Comparison of ENCODE assay signal across 2 cellular contexts in the genomic region with DNA sequence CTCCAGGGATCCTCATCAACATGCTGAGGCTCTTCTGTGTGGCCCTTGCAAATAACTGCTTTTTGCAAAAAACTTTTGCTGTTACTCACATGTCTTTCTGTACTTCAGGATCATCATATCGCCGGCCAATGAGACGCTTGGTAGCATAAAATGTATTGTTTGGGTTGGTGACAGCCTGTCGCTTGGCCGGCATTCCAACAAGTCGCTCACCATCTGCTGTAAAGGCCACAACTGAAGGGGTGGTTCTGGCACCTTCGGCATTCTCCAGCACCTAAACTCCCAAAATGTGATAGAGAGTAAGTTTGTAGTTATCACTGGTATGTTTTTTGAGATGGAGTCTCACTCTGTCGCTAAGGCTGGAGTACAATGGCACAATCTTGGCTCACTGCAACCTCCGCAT.
A peak's percentile ranks its signal among the peaks of the same experiment; 100 is the strongest.
TF ChIP-seq lines count a peak whose summit lies in the region.

No MANE protein-coding gene starts in this region.

TF ChIP-seq in HEK293, 187 proteins besides CTCF, POLR2A, EP300 and RAD21:
- TF ChIP-seq SCRT1 (tag by site-specific recombination; IDR thresholded peaks at IDR 0.05; ENCODE audit: borderline replicate concordance) (peak; percentile 82), ZNF19 (tag by site-specific recombination; IDR thresholded peaks at IDR 0.05; ENCODE audit: low read depth) (no peak), SCRT2 (tag by site-specific recombination; IDR thresholded peaks at IDR 0.05) (peak; percentile 90)
- TF ChIP-seq, protein P1, sequence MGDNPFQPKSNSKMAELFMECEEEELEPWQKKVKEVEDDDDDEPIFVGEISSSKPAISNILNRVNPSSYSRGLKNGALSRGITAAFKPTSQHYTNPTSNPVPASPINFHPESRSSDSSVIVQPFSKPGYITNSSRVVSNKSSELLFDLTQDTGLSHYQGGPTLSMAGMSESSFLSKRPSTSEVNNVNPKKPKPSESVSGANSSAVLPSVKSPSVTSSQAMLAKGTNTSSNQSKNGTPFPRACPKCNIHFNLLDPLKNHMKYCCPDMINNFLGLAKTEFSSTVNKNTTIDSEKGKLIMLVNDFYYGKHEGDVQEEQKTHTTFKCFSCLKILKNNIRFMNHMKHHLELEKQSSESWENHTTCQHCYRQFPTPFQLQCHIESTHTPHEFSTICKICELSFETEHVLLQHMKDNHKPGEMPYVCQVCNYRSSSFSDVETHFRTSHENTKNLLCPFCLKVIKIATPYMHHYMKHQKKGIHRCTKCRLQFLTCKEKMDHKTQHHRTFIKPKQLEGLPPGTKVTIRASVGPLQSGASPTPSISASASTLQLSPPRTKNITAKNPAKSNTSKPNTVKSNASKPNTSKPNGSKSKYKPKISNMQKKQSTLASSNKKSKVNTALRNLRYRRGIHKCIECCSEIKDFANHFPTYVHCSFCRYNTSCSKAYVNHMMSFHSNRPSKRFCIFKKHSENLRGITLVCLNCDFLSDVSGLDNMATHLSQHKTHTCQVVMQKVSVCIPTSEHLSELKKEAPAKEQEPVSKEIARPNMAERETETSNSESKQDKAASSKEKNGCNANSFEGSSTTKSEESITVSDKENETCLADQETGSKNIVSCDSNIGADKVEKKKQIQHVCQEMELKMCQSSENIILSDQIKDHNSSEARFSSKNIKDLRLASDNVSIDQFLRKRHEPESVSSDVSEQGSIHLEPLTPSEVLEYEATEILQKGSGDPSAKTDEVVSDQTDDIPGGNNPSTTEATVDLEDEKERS (tag by site-specific recombination; IDR thresholded peaks at IDR 0.05): no peak

TF ChIP-seq in GM12878, 131 proteins besides CTCF, POLR2A, EP300 and RAD21:
- TF ChIP-seq, protein P2, sequence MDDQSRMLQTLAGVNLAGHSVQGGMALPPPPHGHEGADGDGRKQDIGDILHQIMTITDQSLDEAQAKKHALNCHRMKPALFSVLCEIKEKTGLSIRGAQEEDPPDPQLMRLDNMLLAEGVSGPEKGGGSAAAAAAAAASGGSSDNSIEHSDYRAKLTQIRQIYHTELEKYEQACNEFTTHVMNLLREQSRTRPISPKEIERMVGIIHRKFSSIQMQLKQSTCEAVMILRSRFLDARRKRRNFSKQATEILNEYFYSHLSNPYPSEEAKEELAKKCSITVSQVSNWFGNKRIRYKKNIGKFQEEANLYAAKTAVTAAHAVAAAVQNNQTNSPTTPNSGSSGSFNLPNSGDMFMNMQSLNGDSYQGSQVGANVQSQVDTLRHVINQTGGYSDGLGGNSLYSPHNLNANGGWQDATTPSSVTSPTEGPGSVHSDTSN (IDR thresholded peaks at IDR 0.05; ENCODE audit: insufficient replicate concordance, low read depth, low read length): no peak
- TF ChIP-seq RUNX3 (IDR thresholded peaks at IDR 0.05; ENCODE audit: low read length) (no peak), YBX1 (IDR thresholded peaks at IDR 0.05) (no peak), MTA2 (IDR thresholded peaks at IDR 0.05; ENCODE audit: low read depth) (no peak), BHLHE40 (IDR thresholded peaks at IDR 0.05; ENCODE audit: borderline replicate concordance in 1 of 2, low read depth in 2 of 2, low read length in 1 of 2) (no peak), ZNF384 (IDR thresholded peaks at IDR 0.05; ENCODE audit: borderline replicate concordance, low read depth, low read length) (no peak), RAD51 (IDR thresholded peaks at IDR 0.05) (no peak), TCF12 (IDR thresholded peaks at IDR 0.05; ENCODE audit: low read depth, low read length) (no peak), TAF1 (IDR thresholded peaks at IDR 0.05; ENCODE audit: borderline replicate concordance, low read depth, low read length) (no peak), SP1 (IDR thresholded peaks at IDR 0.05; ENCODE audit: low read depth, low read length) (no peak)
- TF ChIP-seq, protein P3, sequence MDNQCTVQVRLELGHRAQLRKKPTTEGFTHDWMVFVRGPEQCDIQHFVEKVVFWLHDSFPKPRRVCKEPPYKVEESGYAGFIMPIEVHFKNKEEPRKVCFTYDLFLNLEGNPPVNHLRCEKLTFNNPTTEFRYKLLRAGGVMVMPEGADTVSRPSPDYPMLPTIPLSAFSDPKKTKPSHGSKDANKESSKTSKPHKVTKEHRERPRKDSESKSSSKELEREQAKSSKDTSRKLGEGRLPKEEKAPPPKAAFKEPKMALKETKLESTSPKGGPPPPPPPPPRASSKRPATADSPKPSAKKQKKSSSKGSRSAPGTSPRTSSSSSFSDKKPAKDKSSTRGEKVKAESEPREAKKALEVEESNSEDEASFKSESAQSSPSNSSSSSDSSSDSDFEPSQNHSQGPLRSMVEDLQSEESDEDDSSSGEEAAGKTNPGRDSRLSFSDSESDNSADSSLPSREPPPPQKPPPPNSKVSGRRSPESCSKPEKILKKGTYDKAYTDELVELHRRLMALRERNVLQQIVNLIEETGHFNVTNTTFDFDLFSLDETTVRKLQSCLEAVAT (IDR thresholded peaks at IDR 0.05): no peak
- TF ChIP-seq, protein P4, sequence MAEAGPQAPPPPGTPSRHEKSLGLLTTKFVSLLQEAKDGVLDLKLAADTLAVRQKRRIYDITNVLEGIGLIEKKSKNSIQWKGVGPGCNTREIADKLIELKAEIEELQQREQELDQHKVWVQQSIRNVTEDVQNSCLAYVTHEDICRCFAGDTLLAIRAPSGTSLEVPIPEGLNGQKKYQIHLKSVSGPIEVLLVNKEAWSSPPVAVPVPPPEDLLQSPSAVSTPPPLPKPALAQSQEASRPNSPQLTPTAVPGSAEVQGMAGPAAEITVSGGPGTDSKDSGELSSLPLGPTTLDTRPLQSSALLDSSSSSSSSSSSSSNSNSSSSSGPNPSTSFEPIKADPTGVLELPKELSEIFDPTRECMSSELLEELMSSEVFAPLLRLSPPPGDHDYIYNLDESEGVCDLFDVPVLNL (IDR thresholded peaks at IDR 0.05; ENCODE audit: low read depth, low read length): no peak
TF ChIP-seq in GM12878: peak in this region for 0.
